8 cellular contexts compared by ENCODE assay signal in genomic region chr3:197906023-197906849, GRCh38. TPM values are rescaled to one million over a fixed set of nuclear protein-coding genes. Genes with fewer than 3 reads are reported as not detected.
DNase-seq lines count a peak whose midpoint lies in the region; ATAC-seq, FAIRE-seq and TF ChIP-seq lines count a peak whose summit lies in the region.

No MANE protein-coding gene starts in this region.

- no peaks in the 10 kb centered on the region for H3K9me3 ChIP-seq in left lung

- ATAC-seq in HG03354 (IDR thresholded peaks at IDR 0.05; ENCODE audit: poor library complexity, severe bottlenecking, unreplicated experiment) (peak; percentile 82), left lung (peak; percentile 100)

- H3K36me3 ChIP-seq in left lung: no peaks in the 10 kb centered on the region

- no peaks in the 10 kb centered on the region for H3K27me3 ChIP-seq in left lung

- H3K27ac ChIP-seq in left lung: no peak overlapping the region

- H3K4me1 ChIP-seq in left lung: peaks cover 3 to 6% of the 10 kb centered on the region in 2 donors

- H3K4me3 ChIP-seq in choroid plexus epithelial cell (ENCODE audit: low read depth, low read length) (no peak overlapping the region), left lung (no peak overlapping the region)

- peak overlapping the region in 1 of 2 donors; percentile 60 for H3K4me3 Mint-ChIP-seq in CD14-positive monocyte

- H3K9me3 Mint-ChIP-seq in CD14-positive monocyte: no peaks in the 10 kb centered on the region

- intact Hi-C loops in CD14-positive monocyte (cut with micrococcal nuclease) (no loop called here), left lung (cut with DNase I) (no loop called here)

- peak; percentile 67 for DNase-seq in CD14-positive monocyte (ENCODE audit: low spot score)
- DNase-seq in GM19239 (ENCODE audit: insufficient read length, low spot score): peak; percentile 72
- DNase-seq in NCI-H510A treated with DMSO at 0.1 percent for 48 hours (lab: John Stamatoyannopoulos, UW): peak; percentile 79
- DNase-seq in activated CD4-positive, alpha-beta T cell treated with anti-CD3 and anti-CD28 coated beads for 48 hours: peak; percentile 89
- DNase-seq in choroid plexus epithelial cell (ENCODE audit: low read depth): peak; percentile 93
- DNase-seq in left lung: peak; percentile 89 to 90
- peak; percentile 27 to 57 (median 40) for DNase-seq in stimulated activated CD4-positive, alpha-beta T cell treated with anti-CD3 and anti-CD28 coated beads, TNF-alpha, amount 100 ng/mL, for 1 hour (ENCODE audit: low read depth in 3 of 3, low spot score in 1 of 3)

- H3K27ac Mint-ChIP-seq in CD14-positive monocyte: no peak overlapping the region

- TF ChIP-seq CTCF in CD14-positive monocyte (IDR thresholded peaks at IDR 0.05): peak; percentile 95
- peak; percentile 96 for TF ChIP-seq CTCF in choroid plexus epithelial cell (conservative IDR thresholded peaks at IDR 0.05; ENCODE audit: low read depth, low read length)
- peak; percentile 71 to 83 for TF ChIP-seq CTCF in left lung (IDR thresholded peaks at IDR 0.05)

- FAIRE-seq in GM19239 (lab: Jason Lieb, UNC): peak; percentile 68

- peaks cover 0 to 4% (median 2%) of the 10 kb centered on the region in 3 donors for H3K27me3 Mint-ChIP-seq in CD14-positive monocyte (ENCODE audit: low read depth in 3 of 3)

- peaks cover 5% of the 10 kb centered on the region for H3K4me1 Mint-ChIP-seq in CD14-positive monocyte

- peaks cover 4% of the 10 kb centered on the region in 2 donors for H3K36me3 Mint-ChIP-seq in CD14-positive monocyte

RNA-seq across cellular contexts. Expression of gene RPL35A, which starts 43.8 kb away (rescaled TPM):
- polyA plus RNA-seq in CD14-positive monocyte: 100 to 1,000 TPM; 882 to 975 TPM
- total RNA-seq in left lung: 100 to 1,000 TPM; 684 to 736 TPM

RNA-seq across cellular contexts. Expression of gene LMLN, which starts 53.8 kb away (rescaled TPM):
- polyA plus RNA-seq in CD14-positive monocyte: under 1 TPM; 0.41 to 1.00 TPM
- 10 to 100 TPM in 1 of 2 donors, 1 to 10 TPM in 1; 9.7 to 10.3 TPM for total RNA-seq in left lung

Comparison
In these comparisons a context has a peak if more than half of its experiments do, and no peak if none do; other contexts are left out.
1. DNase-seq: peak in every context shown above with its lines; median percentile 93 in choroid plexus epithelial cell; 90 in left lung; 89 in activated CD4-positive, alpha-beta T cell treated with anti-CD3 and anti-CD28 coated beads for 48 hours; 79 in NCI-H510A treated with DMSO at 0.1 percent for 48 hours; 72 in GM19239; 67 in CD14-positive monocyte; 40 in stimulated activated CD4-positive, alpha-beta T cell treated with anti-CD3 and anti-CD28 coated beads, TNF-alpha, amount 100 ng/mL, for 1 hour.